In genomic region chr9:36143242-36143641, GRCh38 we compare ENCODE assay signal across 11 cellular contexts. TPM values are rescaled to one million over a fixed set of nuclear protein-coding genes. Genes with fewer than 3 reads are reported as not detected.
DNase-seq lines count a peak whose midpoint lies in the region; ATAC-seq and TF ChIP-seq lines count a peak whose summit lies in the region.
"Had no signal": no experiment of that assay in that cellular context is flagged by ENCODE, and none has a peak within 500 bp of the region (broad histone marks: within the 10 kb centered on the region; RNA-seq: fewer than 3 reads in every experiment).

No MANE protein-coding gene starts in this region.

- H3K9me3 Mint-ChIP-seq in activated T-cell treated with anti-CD3 and anti-CD28 coated beads, Interleukin-2, amount 50 U/mL, for 24 hours = peaks cover 12% of the 10 kb centered on the region
- H3K9me3 Mint-ChIP-seq in central memory CD8-positive, alpha-beta T cell = peaks cover 6% of the 10 kb centered on the region
- H3K9me3 Mint-ChIP-seq in HFFc6 = peaks cover 8% of the 10 kb centered on the region

- peaks cover 92% of the 10 kb centered on the region for H3K4me1 Mint-ChIP-seq in activated T-cell treated with anti-CD3 and anti-CD28 coated beads, Interleukin-2, amount 50 U/mL, for 24 hours (ENCODE audit: low read depth)
- H3K4me1 Mint-ChIP-seq in central memory CD8-positive, alpha-beta T cell = peaks cover 90% of the 10 kb centered on the region
- peaks cover 37% of the 10 kb centered on the region for H3K4me1 Mint-ChIP-seq in HFFc6 (ENCODE audit: low read depth)

- peak overlapping the region; percentile 48 to 84 (median 82) for H3K27ac ChIP-seq in thyroid gland
- H3K27ac ChIP-seq: neural progenitor cell had no signal

- H3K27me3 Mint-ChIP-seq in activated T-cell treated with anti-CD3 and anti-CD28 coated beads, Interleukin-2, amount 50 U/mL, for 24 hours = no peaks in the 10 kb centered on the region
- no peaks in the 10 kb centered on the region for H3K27me3 Mint-ChIP-seq in central memory CD8-positive, alpha-beta T cell
- peaks cover 6% of the 10 kb centered on the region for H3K27me3 Mint-ChIP-seq in HFFc6 (ENCODE audit: insufficient read depth)

- H3K36me3 Mint-ChIP-seq in activated T-cell treated with anti-CD3 and anti-CD28 coated beads, Interleukin-2, amount 50 U/mL, for 24 hours (ENCODE audit: low read depth) = peaks cover 24% of the 10 kb centered on the region
- peaks cover 17% of the 10 kb centered on the region for H3K36me3 Mint-ChIP-seq in central memory CD8-positive, alpha-beta T cell (ENCODE audit: insufficient read depth)
- H3K36me3 Mint-ChIP-seq in HFFc6 (ENCODE audit: low read depth) = peaks cover 20% of the 10 kb centered on the region

- peak overlapping the region; percentile 87 for H3K27ac Mint-ChIP-seq in activated T-cell treated with anti-CD3 and anti-CD28 coated beads, Interleukin-2, amount 50 U/mL, for 24 hours
- peak overlapping the region; percentile 100 for H3K27ac Mint-ChIP-seq in central memory CD8-positive, alpha-beta T cell (ENCODE audit: low read depth)
- H3K27ac Mint-ChIP-seq in HFFc6 = no peak overlapping the region
- H3K27ac Mint-ChIP-seq: neural progenitor cell had no signal

- DNase-seq in activated T-cell treated with anti-CD3 and anti-CD28 coated beads, Interleukin-2, amount 50 U/mL, for 24 hours = peak; percentile 39
- DNase-seq in activated T-cell treated with anti-CD3 and anti-CD28 coated beads, Interleukin-2, amount 50 U/mL, for 1 hour = no peak
- DNase-seq in central memory CD8-positive, alpha-beta T cell (ENCODE audit: low spot score in 2 of 2) = no peak
- DNase-seq in thyroid gland (no peak), KG1 (lab: John Stamatoyannopoulos, UW) (no peak), HFFc6 (no peak)
- DNase-seq in stimulated activated naive CD4-positive, alpha-beta T cell treated with Interleukin-2 at 50 U/mL for 16 hours (lab: John Stamatoyannopoulos, UW) = no peak
- DNase-seq: foreskin melanocyte, NCI-H69 had no signal

- H3K4me3 Mint-ChIP-seq in activated T-cell treated with anti-CD3 and anti-CD28 coated beads, Interleukin-2, amount 50 U/mL, for 24 hours = peak overlapping the region; percentile 58
- peak overlapping the region; percentile 95 for H3K4me3 Mint-ChIP-seq in central memory CD8-positive, alpha-beta T cell
- H3K4me3 Mint-ChIP-seq in HFFc6 = no peak overlapping the region
- H3K4me3 Mint-ChIP-seq: neural progenitor cell had no signal

- H3K27me3 ChIP-seq in mucosa of stomach (ENCODE audit: control insufficient read depth, insufficient read depth, low read length) (no peaks in the 10 kb centered on the region), thyroid gland (no peaks in the 10 kb centered on the region)

- H3K9me3 ChIP-seq in mucosa of stomach (ENCODE audit: control insufficient read depth, low read length) = no peaks in the 10 kb centered on the region
- H3K9me3 ChIP-seq in thyroid gland = no peaks in the 10 kb centered on the region

- intact Hi-C loops in thyroid gland (cut with DNase I) = no loop called here

- H3K36me3 ChIP-seq in mucosa of stomach (ENCODE audit: control insufficient read depth, insufficient read depth, low read length) (no peaks in the 10 kb centered on the region), thyroid gland (no peaks in the 10 kb centered on the region)
- H3K36me3 ChIP-seq: neural progenitor cell had no signal

- H3K4me1 ChIP-seq in mucosa of stomach (ENCODE audit: control insufficient read depth, insufficient read depth, low read length) = peaks cover 68% of the 10 kb centered on the region
- H3K4me1 ChIP-seq in thyroid gland = peaks cover 5 to 39% of the 10 kb centered on the region in 2 donors
- H3K4me1 ChIP-seq: neural progenitor cell had no signal

- TF ChIP-seq POLR2A in thyroid gland (IDR thresholded peaks at IDR 0.05) = no peak

- ATAC-seq in central memory CD8-positive, alpha-beta T cell (replicated peaks; ENCODE audit: extremely low read depth, poor library complexity, severe bottlenecking) = no peak

- peak overlapping the region; percentile 52 for H3K9ac ChIP-seq in mucosa of stomach (ENCODE audit: low read length)
- H3K9ac ChIP-seq: neural progenitor cell had no signal

- TF ChIP-seq CTCF in thyroid gland (IDR thresholded peaks at IDR 0.05) (no peak), HFFc6 (IDR thresholded peaks at IDR 0.05) (no peak)

- 78 to 85% methylated on average over 13 of the region's 13 CpGs for WGBS in thyroid gland, 2 donors

- H3K4me3 ChIP-seq in mucosa of stomach (ENCODE audit: low read length) = no peak overlapping the region
- H3K4me3 ChIP-seq in thyroid gland (replicated peaks in 1 of 3) = no peak overlapping the region
- H3K4me3 ChIP-seq: neural progenitor cell had no signal

RNA-seq across cellular contexts. Expression of gene GLIPR2, which starts 6.7 kb away (rescaled TPM):
- total RNA-seq in thyroid gland = 10 to 100 TPM; 15.6 to 25.1 (median 20.4) TPM
- total RNA-seq in HFFc6 (2021; fragmentation: NEBNext Ultra II Directional; extraction: Animal tissue kit (Norgen Biotek cat#: 25700)) = 10 to 100 TPM; 18.1 to 24.7 (median 23.4) TPM

RNA-seq across cellular contexts. Expression of gene CCIN, which starts 25.9 kb away (rescaled TPM):
- under 1 TPM in 1 of 4 donors, not detected in 3; 0.40 TPM for total RNA-seq in thyroid gland
- 1 to 10 TPM in 1 of 6 experiments, under 1 TPM in 5; 0.59 to 2.5 (median 0.73) TPM for total RNA-seq in HFFc6 (2021; fragmentation: NEBNext Ultra II Directional; extraction: Animal tissue kit (Norgen Biotek cat#: 25700))

RNA-seq across cellular contexts. Expression of gene CLTA, which starts 47.5 kb away (rescaled TPM):
- 100 to 1,000 TPM; 215 to 373 (median 259) TPM for total RNA-seq in thyroid gland
- 100 to 1,000 TPM; 247 to 272 (median 259) TPM for total RNA-seq in HFFc6 (2021; fragmentation: NEBNext Ultra II Directional; extraction: Animal tissue kit (Norgen Biotek cat#: 25700))
